In genomic region chr18:47775961-47776360, GRCh38 we compare ENCODE assay signal across 13 cellular contexts.
A peak's percentile ranks its signal among the peaks of the same experiment; 100 is the strongest.
DNase-seq lines count a peak whose midpoint lies in the region; ATAC-seq and TF ChIP-seq lines count a peak whose summit lies in the region.
"Had no signal": no experiment of that assay in that cellular context is flagged by ENCODE, and none has a peak within 500 bp of the region (broad histone marks: within the 10 kb centered on the region; RNA-seq: fewer than 3 reads in every experiment).

No MANE protein-coding gene starts in this region.

- POLR2A ChIA-PET in BJ (lab: Charles Lee): no interaction called here

- no peaks in the 10 kb centered on the region for H3K36me3 Mint-ChIP-seq in activated T-helper 17 cell treated with anti-CD3 and anti-CD28 coated beads, Interleukin-2, amount 50 U/mL, for 72 hours (ENCODE audit: low read depth)
- H3K36me3 Mint-ChIP-seq in endothelial cell (ENCODE audit: low read depth, unreplicated experiment): peaks cover 4% of the 10 kb centered on the region

- no peaks in the 10 kb centered on the region for H3K4me1 ChIP-seq in adipocyte (ENCODE audit: control insufficient read depth, insufficient read depth, low read length)

- H3K27ac Mint-ChIP-seq in activated T-helper 17 cell treated with anti-CD3 and anti-CD28 coated beads, Interleukin-2, amount 50 U/mL, for 72 hours: no peak overlapping the region
- no peak overlapping the region for H3K27ac Mint-ChIP-seq in endothelial cell (ENCODE audit: unreplicated experiment)
- H3K27ac Mint-ChIP-seq: T-helper 1 cell treated with Interleukin-12 subunit alpha and Interleukin-12 subunit beta and Interleukin-4 antibody, amounts not matched to agents 30 μg/mL and 1 μg/mL, for 36 hours had no signal

- ATAC-seq in left lobe of liver: peak; percentile 52
- ATAC-seq in activated T-helper 17 cell treated with anti-CD3 and anti-CD28 coated beads, Interleukin-2, amount 50 U/mL, for 72 hours (replicated peaks): no peak
- no peak for ATAC-seq in HG02852 (IDR thresholded peaks at IDR 0.05; ENCODE audit: unreplicated experiment)
- no peak for ATAC-seq in GM21423 (IDR thresholded peaks at IDR 0.05; ENCODE audit: unreplicated experiment)

- no peaks in the 10 kb centered on the region for H3K36me3 ChIP-seq in BJ (ENCODE audit: control insufficient read depth, insufficient read depth, low read length)
- H3K36me3 ChIP-seq in adipocyte (ENCODE audit: control insufficient read depth, insufficient read depth, low read length, severe bottlenecking): no peaks in the 10 kb centered on the region

- DNase-seq in BJ (ENCODE audit: low read depth) (no peak), adipocyte (ENCODE audit: low read depth) (peak; percentile 71), left lobe of liver (ENCODE audit: low spot score) (no peak), endothelial cell (ENCODE audit: low spot score) (no peak)
- DNase-seq in Jurkat, Clone E6-1 (ENCODE audit: low read depth, low spot score): peak; percentile 20
- DNase-seq: activated CD8-positive, alpha-beta memory T cell treated with anti-CD3 and anti-CD28 coated beads, Interleukin-2, amount 50 U/mL, for 48 hours; DMS 273 treated with DMSO at 0.1 percent for 48 hours; erythroblast; NCI-H510A had no signal

- H3K27me3 Mint-ChIP-seq in activated T-helper 17 cell treated with anti-CD3 and anti-CD28 coated beads, Interleukin-2, amount 50 U/mL, for 72 hours: peaks cover 10% of the 10 kb centered on the region
- H3K27me3 Mint-ChIP-seq in endothelial cell (ENCODE audit: unreplicated experiment): peaks cover 3% of the 10 kb centered on the region

- H3K27me3 ChIP-seq in BJ (ENCODE audit: control insufficient read depth, insufficient read depth, low read length): peaks cover 4% of the 10 kb centered on the region; the same call in 1 of the 2 replicates
- H3K27me3 ChIP-seq in adipocyte (replicated peaks; ENCODE audit: control insufficient read depth, insufficient read depth, low read length): peaks cover 37% of the 10 kb centered on the region

- H3K9me3 Mint-ChIP-seq in activated T-helper 17 cell treated with anti-CD3 and anti-CD28 coated beads, Interleukin-2, amount 50 U/mL, for 72 hours: no peaks in the 10 kb centered on the region
- no peaks in the 10 kb centered on the region for H3K9me3 Mint-ChIP-seq in endothelial cell (ENCODE audit: unreplicated experiment)
- H3K9me3 Mint-ChIP-seq: T-helper 1 cell treated with Interleukin-12 subunit alpha and Interleukin-12 subunit beta and Interleukin-4 antibody, amounts not matched to agents 30 μg/mL and 1 μg/mL, for 36 hours had no signal

- TF ChIP-seq CTCF in BJ (IDR thresholded peaks at IDR 0.05; ENCODE audit: insufficient read depth, low read depth, low read length): peak; percentile 46; the same call in 1 of the 2 replicates
- no peak for TF ChIP-seq CTCF in endothelial cell (IDR thresholded peaks at IDR 0.05; ENCODE audit: unreplicated experiment)

- no peak overlapping the region for H3K4me3 ChIP-seq in BJ (ENCODE audit: low read depth, low read length)
- H3K4me3 ChIP-seq in Jurkat, Clone E6-1 (ENCODE audit: low read length): no peak overlapping the region
- no peak overlapping the region for H3K4me3 ChIP-seq in adipocyte (ENCODE audit: low read length)

- no peak overlapping the region for H3K4me3 Mint-ChIP-seq in activated T-helper 17 cell treated with anti-CD3 and anti-CD28 coated beads, Interleukin-2, amount 50 U/mL, for 72 hours
- no peak overlapping the region for H3K4me3 Mint-ChIP-seq in endothelial cell (ENCODE audit: unreplicated experiment)
- H3K4me3 Mint-ChIP-seq: T-helper 1 cell treated with Interleukin-12 subunit alpha and Interleukin-12 subunit beta and Interleukin-4 antibody, amounts not matched to agents 30 μg/mL and 1 μg/mL, for 36 hours had no signal

- CTCF ChIA-PET in BJ (lab: Yijun Ruan, JAX): interaction anchor here (0.9 to 3.4 kb wide), 7 partner anchors 19 to 250 kb away, joined by 3 to 24 read pairs (median 5); no protein-coding TSS in a partner anchor

- no peak overlapping the region for H3K9ac ChIP-seq in adipocyte (ENCODE audit: low read length)

- no peaks in the 10 kb centered on the region for H3K4me1 Mint-ChIP-seq in activated T-helper 17 cell treated with anti-CD3 and anti-CD28 coated beads, Interleukin-2, amount 50 U/mL, for 72 hours
- H3K4me1 Mint-ChIP-seq in endothelial cell (ENCODE audit: unreplicated experiment): peaks cover 6% of the 10 kb centered on the region

- no peaks in the 10 kb centered on the region for H3K9me3 ChIP-seq in adipocyte (ENCODE audit: control insufficient read depth, low read length)

Comparison
In these comparisons a context has a peak if more than half of its experiments do, and no peak if none do; other contexts are left out.
1. DNase-seq: peak in Jurkat, Clone E6-1 (single experiment) and adipocyte (single experiment); none in BJ (single experiment), left lobe of liver (single experiment) and endothelial cell (single experiment).